17 cellular contexts compared by ENCODE assay signal in the genomic region with DNA sequence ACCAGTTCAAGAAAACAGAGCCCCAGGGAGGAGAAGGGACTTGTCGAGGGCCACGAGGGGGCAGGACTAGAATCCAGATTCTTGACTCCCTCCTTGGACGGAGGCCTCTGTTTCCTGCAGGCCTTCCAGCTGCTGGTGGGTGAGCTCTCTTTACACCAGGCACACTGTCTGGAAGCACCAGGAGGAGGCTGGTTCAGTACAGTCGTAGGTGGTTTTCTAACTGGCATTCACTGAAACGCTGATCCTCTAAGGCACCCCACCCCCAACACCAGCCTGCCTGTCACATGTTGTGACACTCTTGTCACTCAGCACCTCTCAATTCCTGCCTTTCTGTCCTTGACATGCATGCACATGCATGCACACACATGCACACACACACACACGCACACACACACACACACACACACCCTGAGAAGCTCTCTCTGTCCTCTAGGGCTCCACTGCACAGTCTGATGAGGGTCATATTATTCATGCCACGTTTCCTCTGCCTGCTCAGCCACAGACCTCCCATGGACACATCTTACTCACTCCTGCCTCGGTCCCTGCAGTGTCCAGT. TPM values are rescaled to one million over a fixed set of nuclear protein-coding genes. Genes with fewer than 3 reads are reported as not detected.
DNase-seq lines count a peak whose midpoint lies in the region; ATAC-seq and TF ChIP-seq lines count a peak whose summit lies in the region.
"Had no signal": no experiment of that assay in that cellular context is flagged by ENCODE, and none has a peak within 500 bp of the region (broad histone marks: within the 10 kb centered on the region; RNA-seq: fewer than 3 reads in every experiment).

No MANE protein-coding gene starts in this region.

- ATAC-seq in sciatic nerve: peak; percentile 48
- no peak for ATAC-seq in GM21515 (IDR thresholded peaks at IDR 0.05; ENCODE audit: unreplicated experiment)
- no peak for ATAC-seq in GM18858 (IDR thresholded peaks at IDR 0.05; ENCODE audit: unreplicated experiment)
- ATAC-seq in left lung: no peak
- ATAC-seq: activated T-cell treated with anti-CD3 and anti-CD28 coated beads, Interleukin-2, amount 50 U/mL, for 4 hours had no signal

- intact Hi-C loops in sciatic nerve (cut with DNase I): no loop called here
- intact Hi-C loops in left lung (cut with DNase I): no loop called here

- H3K4me3 ChIP-seq in adipocyte (ENCODE audit: low read length) (no peak overlapping the region), foreskin fibroblast (ENCODE audit: low read depth in 1 of 2, low read length in 2 of 2) (no peak overlapping the region), left lung (no peak overlapping the region)
- H3K4me3 ChIP-seq: mucosa of descending colon, suprapubic skin had no signal

- H3K27me3 ChIP-seq in adipocyte (replicated peaks; ENCODE audit: control insufficient read depth, insufficient read depth, low read length) (peaks cover 24% of the 10 kb centered on the region), left lung (no peaks in the 10 kb centered on the region)
- H3K27me3 ChIP-seq: suprapubic skin had no signal

- no peaks in the 10 kb centered on the region for H3K36me3 ChIP-seq in adipocyte (ENCODE audit: control insufficient read depth, insufficient read depth, low read length, severe bottlenecking)
- H3K36me3 ChIP-seq in left lung: no peaks in the 10 kb centered on the region
- H3K36me3 ChIP-seq: suprapubic skin had no signal

- H3K27ac ChIP-seq in left lung: no peak overlapping the region
- H3K27ac ChIP-seq: epithelial cell of prostate, suprapubic skin had no signal

- TF ChIP-seq CTCF in foreskin fibroblast (IDR thresholded peaks at IDR 0.05; ENCODE audit: low read depth, low read length) (no peak), left lung (IDR thresholded peaks at IDR 0.05) (no peak)

- no peak overlapping the region for H3K9ac ChIP-seq in adipocyte (ENCODE audit: low read length)

- DNase-seq in HCEC 1CT (peak; percentile 55), adipocyte (ENCODE audit: low read depth) (peak; percentile 1), foreskin fibroblast (peak; percentile 37 to 40), sciatic nerve (ENCODE audit: low spot score) (peak; percentile 51), left lung (no peak)
- DNase-seq in activated CD4-positive, alpha-beta T cell treated with anti-CD3 and anti-CD28 coated beads, Interleukin-2, amount 50 U/mL, for 48 hours: no peak
- DNase-seq: activated CD4-positive, alpha-beta T cell treated with anti-CD3 and anti-CD28 coated beads for 4 hours; activated T-cell treated with anti-CD3 and anti-CD28 coated beads, Interleukin-2, amount 50 U/mL, for 4 hours; CD4-positive, alpha-beta T cell; OCI-M1 had no signal

- peaks cover 36% of the 10 kb centered on the region for H3K4me1 ChIP-seq in adipocyte (ENCODE audit: control insufficient read depth, insufficient read depth, low read length)
- no peaks in the 10 kb centered on the region for H3K4me1 ChIP-seq in left lung
- H3K4me1 ChIP-seq: suprapubic skin had no signal

- H3K9me3 ChIP-seq in adipocyte (ENCODE audit: control insufficient read depth, low read length): no peaks in the 10 kb centered on the region
- H3K9me3 ChIP-seq in left lung: no peaks in the 10 kb centered on the region
- H3K9me3 ChIP-seq: mucosa of descending colon, suprapubic skin had no signal

RNA-seq across cellular contexts. Expression of gene MS4A10, which starts 0.8 kb away (rescaled TPM):
- total RNA-seq in sciatic nerve (not detected), left lung (not detected)
- total RNA-seq: activated T-cell treated with anti-CD3 and anti-CD28 coated beads, Interleukin-2, amount 50 U/mL, for 4 hours; bronchial epithelial cell; CD4-positive, alpha-beta T cell; skeletal muscle tissue; suprapubic skin had no signal

RNA-seq across cellular contexts. Expression of gene MS4A15, which starts 29.2 kb away (rescaled TPM):
- total RNA-seq in sciatic nerve (not detected), left lung (10 to 100 TPM in 1 of 2 donors, 1 to 10 TPM in 1; 8.7 to 13.4 TPM)
- total RNA-seq: activated T-cell treated with anti-CD3 and anti-CD28 coated beads, Interleukin-2, amount 50 U/mL, for 4 hours; bronchial epithelial cell; CD4-positive, alpha-beta T cell; skeletal muscle tissue; suprapubic skin had no signal

RNA-seq across cellular contexts. Expression of gene CCDC86, which starts 56.0 kb away (rescaled TPM):
- total RNA-seq in sciatic nerve (16.5 TPM), left lung (10 to 100 TPM; 10.2 to 23.1 TPM)

Comparison
In these comparisons a context has a peak if more than half of its experiments do, and no peak if none do; other contexts are left out.
1. DNase-seq: peak in HCEC 1CT (single experiment), adipocyte (single experiment), foreskin fibroblast (2 of 2) and sciatic nerve (single experiment); none in activated CD4-positive, alpha-beta T cell treated with anti-CD3 and anti-CD28 coated beads, Interleukin-2, amount 50 U/mL, for 48 hours (0 of 2) and left lung (0 of 2).